Comparison of ENCODE assay signal across 20 cellular contexts in the genomic region with DNA sequence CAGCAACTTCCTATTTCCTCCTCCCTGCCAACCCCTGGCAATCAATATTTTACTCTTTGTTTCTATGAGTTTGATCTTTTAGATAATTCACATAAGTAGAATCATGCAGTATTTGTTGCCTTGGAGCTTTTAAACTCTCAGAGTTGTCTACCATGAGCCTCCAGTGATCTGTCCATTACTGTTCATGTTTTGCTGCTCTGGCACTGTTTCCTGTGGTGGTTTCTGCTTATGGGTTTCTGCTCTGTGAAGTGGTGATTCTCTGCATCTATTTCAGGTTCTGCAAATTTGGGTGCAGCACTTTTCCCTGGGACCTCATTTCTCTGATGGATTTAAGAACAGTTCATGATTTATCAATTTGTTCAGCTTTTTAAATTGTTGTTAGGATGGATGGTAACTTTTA.
DNase-seq lines count a peak whose midpoint lies in the region; ATAC-seq and TF ChIP-seq lines count a peak whose summit lies in the region.
"Had no signal": no experiment of that assay in that cellular context is flagged by ENCODE, and none has a peak within 500 bp of the region (broad histone marks: within the 10 kb centered on the region; RNA-seq: fewer than 3 reads in every experiment).

No MANE protein-coding gene starts in this region.

- no peaks in the 10 kb centered on the region for H3K9me3 Mint-ChIP-seq in activated CD4-positive, alpha-beta T cell treated with anti-CD3 and anti-CD28 coated beads, Interleukin-2, amount 10 ng/mL, durations not matched to agents 7 days and 5 days
- H3K9me3 Mint-ChIP-seq in activated CD4-positive, alpha-beta T cell treated with anti-CD3 and anti-CD28 coated beads for 36 hours (ENCODE audit: low read depth), result no peaks in the 10 kb centered on the region
- no peaks in the 10 kb centered on the region for H3K9me3 Mint-ChIP-seq in stimulated activated naive B cell treated with anti-CD40 and anti-IgM and Interleukin-4, amounts not matched to agents 10 μg/mL and 1 μg/mL and 100 μg/mL, for 72 hours

- no peaks in the 10 kb centered on the region for H4K20me1 ChIP-seq in MM.1S (ENCODE audit: insufficient read depth, low read length)
- H4K20me1 ChIP-seq: BLaER1 treated with 17β-estradiol and CSF1 and Interleukin-3, amounts not matched to agents 10 nM and 100 nM had no signal

- H3K4me3 ChIP-seq in MM.1S (ENCODE audit: low read length) (no peak overlapping the region), vagina (no peak overlapping the region)
- H3K4me3 ChIP-seq: BLaER1 treated with 17β-estradiol and CSF1 and Interleukin-3, amounts not matched to agents 10 nM and 100 nM; GM12878; HAP-1 had no signal

- POLR2A ChIA-PET in activated CD4-positive, alpha-beta T cell treated with anti-CD3 and anti-CD28 coated beads, Interleukin-2, amount 10 ng/mL, durations not matched to agents 7 days and 5 days (lab: Charles Lee), result no interaction called here
- POLR2A ChIA-PET in activated CD4-positive, alpha-beta T cell treated with anti-CD3 and anti-CD28 coated beads for 36 hours (lab: Charles Lee), result no interaction called here

- H3F3A ChIP-seq in MM.1S (ENCODE audit: insufficient read depth, low read length), result no peaks in the 10 kb centered on the region

- H3K36me3 Mint-ChIP-seq in activated CD4-positive, alpha-beta T cell treated with anti-CD3 and anti-CD28 coated beads, Interleukin-2, amount 10 ng/mL, durations not matched to agents 7 days and 5 days (ENCODE audit: low read depth), result no peaks in the 10 kb centered on the region
- no peaks in the 10 kb centered on the region for H3K36me3 Mint-ChIP-seq in activated CD4-positive, alpha-beta T cell treated with anti-CD3 and anti-CD28 coated beads for 36 hours (ENCODE audit: low read depth)
- no peaks in the 10 kb centered on the region for H3K36me3 Mint-ChIP-seq in stimulated activated naive B cell treated with anti-CD40 and anti-IgM and Interleukin-4, amounts not matched to agents 10 μg/mL and 1 μg/mL and 100 μg/mL, for 72 hours
- H3K36me3 Mint-ChIP-seq: CD14-positive monocyte had no signal

- no peak overlapping the region for H3K27ac Mint-ChIP-seq in activated CD4-positive, alpha-beta T cell treated with anti-CD3 and anti-CD28 coated beads, Interleukin-2, amount 10 ng/mL, durations not matched to agents 7 days and 5 days
- H3K27ac Mint-ChIP-seq in activated CD4-positive, alpha-beta T cell treated with anti-CD3 and anti-CD28 coated beads for 36 hours, result no peak overlapping the region
- peak overlapping the region; percentile 6 for H3K27ac Mint-ChIP-seq in stimulated activated naive B cell treated with anti-CD40 and anti-IgM and Interleukin-4, amounts not matched to agents 10 μg/mL and 1 μg/mL and 100 μg/mL, for 72 hours
- H3K27ac Mint-ChIP-seq: B cell; CD4-positive, alpha-beta T cell had no signal

- H3K27ac ChIP-seq in MM.1S (ENCODE audit: low read length), result no peak overlapping the region
- H3K27ac ChIP-seq in vagina, result no peak overlapping the region
- H3K27ac ChIP-seq: 22Rv1; BLaER1 treated with 17β-estradiol and CSF1 and Interleukin-3, amounts not matched to agents 10 nM and 100 nM had no signal

- DNase-seq in activated CD4-positive, alpha-beta T cell treated with anti-CD3 and anti-CD28 coated beads, Interleukin-2, amount 10 ng/mL, durations not matched to agents 7 days and 5 days, result peak; percentile 6
- DNase-seq in activated CD4-positive, alpha-beta T cell treated with anti-CD3 and anti-CD28 coated beads for 36 hours, result no peak
- DNase-seq in KBM-7 (peak; percentile 8), MM.1S (peak; percentile 27), vagina (ENCODE audit: extremely low spot score in 2 of 2) (no peak), NCI-H1105 (lab: John Stamatoyannopoulos, UW) (no peak)
- no peak for DNase-seq in stimulated activated naive B cell treated with anti-CD40 and anti-IgM and Interleukin-4, amounts not matched to agents 10 μg/mL and 1 μg/mL and 100 μg/mL, for 72 hours
- DNase-seq: Calu3; CD4-positive, alpha-beta T cell; COR-L47; DMS53; DMS79 treated with DMSO at 0.1 percent for 48 hours; GOT3 had no signal

- TF ChIP-seq CTCF in MM.1S (IDR thresholded peaks at IDR 0.05; ENCODE audit: low read length), result no peak
- TF ChIP-seq CTCF in vagina (IDR thresholded peaks at IDR 0.05), result no peak

- H3K4me1 ChIP-seq in MM.1S (ENCODE audit: low read length), result 0 out of 2 replicates have a peak, but pooled peaks cover 6% of the 10 kb centered on the region
- H3K4me1 ChIP-seq in vagina, result no peaks in the 10 kb centered on the region
- H3K4me1 ChIP-seq: HAP-1 had no signal

- H3K36me3 ChIP-seq in MM.1S (replicated peaks; ENCODE audit: insufficient read depth, low read length) (no peaks in the 10 kb centered on the region), vagina (no peaks in the 10 kb centered on the region)
- H3K36me3 ChIP-seq: BLaER1 treated with 17β-estradiol and CSF1 and Interleukin-3, amounts not matched to agents 10 nM and 100 nM; HAP-1 had no signal

- no peaks in the 10 kb centered on the region for H3K79me2 ChIP-seq in MM.1S (ENCODE audit: low read length)

- no peaks in the 10 kb centered on the region for H3K27me3 Mint-ChIP-seq in activated CD4-positive, alpha-beta T cell treated with anti-CD3 and anti-CD28 coated beads, Interleukin-2, amount 10 ng/mL, durations not matched to agents 7 days and 5 days
- no peaks in the 10 kb centered on the region for H3K27me3 Mint-ChIP-seq in activated CD4-positive, alpha-beta T cell treated with anti-CD3 and anti-CD28 coated beads for 36 hours
- H3K27me3 Mint-ChIP-seq in stimulated activated naive B cell treated with anti-CD40 and anti-IgM and Interleukin-4, amounts not matched to agents 10 μg/mL and 1 μg/mL and 100 μg/mL, for 72 hours, result no peaks in the 10 kb centered on the region
- H3K27me3 Mint-ChIP-seq: CD4-positive, alpha-beta T cell had no signal

- H3K9me2 ChIP-seq in MM.1S (replicated peaks; ENCODE audit: insufficient read depth, low read length), result no peaks in the 10 kb centered on the region

- ATAC-seq in activated CD4-positive, alpha-beta T cell treated with anti-CD3 and anti-CD28 coated beads for 36 hours, result no peak
- ATAC-seq in stimulated activated naive B cell treated with anti-CD40 and anti-IgM and Interleukin-4, amounts not matched to agents 10 μg/mL and 1 μg/mL and 100 μg/mL, for 72 hours (replicated peaks), result no peak
- no peak for ATAC-seq in GM19455 (IDR thresholded peaks at IDR 0.05; ENCODE audit: unreplicated experiment)
- ATAC-seq: GM12878 had no signal

- H3K27me3 ChIP-seq in MM.1S (replicated peaks; ENCODE audit: insufficient read depth, low read length) (no peaks in the 10 kb centered on the region), vagina (no peaks in the 10 kb centered on the region)
- H3K27me3 ChIP-seq: BLaER1 treated with 17β-estradiol and CSF1 and Interleukin-3, amounts not matched to agents 10 nM and 100 nM had no signal

- no peak for TF ChIP-seq POLR2A in vagina (IDR thresholded peaks at IDR 0.05)

- in situ Hi-C loops in KBM-7 (cut with MboI; ENCODE audit: low pct_unique_long_range_greater_than_20kb, low sequenced_read_pairs), result no loop called here

- H3K4me1 Mint-ChIP-seq in activated CD4-positive, alpha-beta T cell treated with anti-CD3 and anti-CD28 coated beads, Interleukin-2, amount 10 ng/mL, durations not matched to agents 7 days and 5 days, result peaks cover 5% of the 10 kb centered on the region
- H3K4me1 Mint-ChIP-seq in activated CD4-positive, alpha-beta T cell treated with anti-CD3 and anti-CD28 coated beads for 36 hours, result peaks cover 4% of the 10 kb centered on the region
- peaks cover 10 to 18% of the 10 kb centered on the region in 2 donors for H3K4me1 Mint-ChIP-seq in stimulated activated naive B cell treated with anti-CD40 and anti-IgM and Interleukin-4, amounts not matched to agents 10 μg/mL and 1 μg/mL and 100 μg/mL, for 72 hours
- H3K4me1 Mint-ChIP-seq: B cell, CD14-positive monocyte had no signal

- intact Hi-C loops in activated CD4-positive, alpha-beta T cell treated with anti-CD3 and anti-CD28 coated beads for 36 hours (cut with DNase I, micrococcal nuclease), result no loop called here
- intact Hi-C loops in vagina (cut with DNase I), result no loop called here

- no peaks in the 10 kb centered on the region for H3K9me3 ChIP-seq in MM.1S (replicated peaks; ENCODE audit: insufficient read depth, low read length)
- H3K9me3 ChIP-seq in vagina, result no peaks in the 10 kb centered on the region
- H3K9me3 ChIP-seq: BLaER1 treated with 17β-estradiol and CSF1 and Interleukin-3, amounts not matched to agents 10 nM and 100 nM; HAP-1 had no signal

- no peak overlapping the region for H2AFZ ChIP-seq in MM.1S (ENCODE audit: low read length)

- no peak overlapping the region for H3K4me2 ChIP-seq in MM.1S (ENCODE audit: low read depth, low read length)

- H3K4me3 Mint-ChIP-seq in activated CD4-positive, alpha-beta T cell treated with anti-CD3 and anti-CD28 coated beads, Interleukin-2, amount 10 ng/mL, durations not matched to agents 7 days and 5 days, result no peak overlapping the region
- no peak overlapping the region for H3K4me3 Mint-ChIP-seq in activated CD4-positive, alpha-beta T cell treated with anti-CD3 and anti-CD28 coated beads for 36 hours
- H3K4me3 Mint-ChIP-seq in stimulated activated naive B cell treated with anti-CD40 and anti-IgM and Interleukin-4, amounts not matched to agents 10 μg/mL and 1 μg/mL and 100 μg/mL, for 72 hours, result no peak overlapping the region
- H3K4me3 Mint-ChIP-seq: B cell; CD14-positive monocyte; CD4-positive, alpha-beta T cell had no signal

- H3K9ac ChIP-seq in MM.1S (ENCODE audit: low read length), result no peak overlapping the region
- H3K9ac ChIP-seq: BLaER1 treated with 17β-estradiol and CSF1 and Interleukin-3, amounts not matched to agents 10 nM and 100 nM had no signal

- CTCF ChIA-PET in activated CD4-positive, alpha-beta T cell treated with anti-CD3 and anti-CD28 coated beads, Interleukin-2, amount 10 ng/mL, durations not matched to agents 7 days and 5 days (lab: Charles Lee), result no interaction called here
- CTCF ChIA-PET in activated CD4-positive, alpha-beta T cell treated with anti-CD3 and anti-CD28 coated beads for 36 hours (lab: Charles Lee), result no interaction called here

Comparison
In these comparisons a context has a peak if more than half of its experiments do, and no peak if none do; other contexts are left out.
1. DNase-seq: peak in activated CD4-positive, alpha-beta T cell treated with anti-CD3 and anti-CD28 coated beads, Interleukin-2, amount 10 ng/mL, durations not matched to agents 7 days and 5 days (single experiment), KBM-7 (single experiment) and MM.1S (single experiment); none in activated CD4-positive, alpha-beta T cell treated with anti-CD3 and anti-CD28 coated beads for 36 hours (single experiment), stimulated activated naive B cell treated with anti-CD40 and anti-IgM and Interleukin-4, amounts not matched to agents 10 μg/mL and 1 μg/mL and 100 μg/mL, for 72 hours (single experiment), vagina (0 of 2) and NCI-H1105 (single experiment).